ENCODE assay signal across 10 cellular contexts in genomic region chr16:66519974-66520373, GRCh38. TPM values are rescaled to one million over a fixed set of nuclear protein-coding genes. Genes with fewer than 3 reads are reported as not detected.
DNase-seq lines count a peak whose midpoint lies in the region; ATAC-seq and TF ChIP-seq lines count a peak whose summit lies in the region.
"Had no signal": no experiment of that assay in that cellular context is flagged by ENCODE, and none has a peak within 500 bp of the region (broad histone marks: within the 10 kb centered on the region; RNA-seq: fewer than 3 reads in every experiment).

No MANE protein-coding gene starts in this region.

- H3K4me3 ChIP-seq in lower lobe of right lung: no peak overlapping the region
- H3K4me3 ChIP-seq in thoracic aorta: no peak overlapping the region

- peaks cover 97% of the 10 kb centered on the region for H3K4me1 Mint-ChIP-seq in activated naive CD4-positive, alpha-beta T cell treated with anti-CD3 and anti-CD28 coated beads, Interleukin-2, amount 10 ng/mL, durations not matched to agents 7 days and 5 days

- H3K9me3 Mint-ChIP-seq in activated naive CD4-positive, alpha-beta T cell treated with anti-CD3 and anti-CD28 coated beads, Interleukin-2, amount 10 ng/mL, durations not matched to agents 7 days and 5 days: no peaks in the 10 kb centered on the region

- no peaks in the 10 kb centered on the region for H3K9me3 ChIP-seq in lower lobe of right lung
- no peaks in the 10 kb centered on the region for H3K9me3 ChIP-seq in thoracic aorta

- no peak for DNase-seq in activated naive CD4-positive, alpha-beta T cell treated with anti-CD3 and anti-CD28 coated beads, Interleukin-2, amount 10 ng/mL, durations not matched to agents 7 days and 5 days
- no peak for DNase-seq in activated naive CD4-positive, alpha-beta T cell treated with anti-CD3 and anti-CD28 coated beads, Interleukin-2, amount 50 U/mL, for 16 hours
- no peak for DNase-seq in lower lobe of right lung
- no peak for DNase-seq in thoracic aorta (ENCODE audit: low spot score)
- no peak for DNase-seq in NCI-H1048 (lab: John Stamatoyannopoulos, UW)
- DNase-seq: NCI-H1930 had no signal

- CTCF ChIA-PET in activated naive CD4-positive, alpha-beta T cell treated with anti-CD3 and anti-CD28 coated beads, Interleukin-2, amount 10 ng/mL, durations not matched to agents 7 days and 5 days (lab: Charles Lee): interaction anchor here (1.1 to 6.3 kb wide), 2 partner anchors 32 to 88 kb away, joined by 3 to 39 read pairs; partner anchors contain the start of genes CKLF and TK2

- H3K4me1 ChIP-seq in lower lobe of right lung (peaks cover 98% of the 10 kb centered on the region), thoracic aorta (ENCODE audit: control insufficient read depth in 1 of 2, low read depth in 2 of 2) (peaks cover 44 to 77% of the 10 kb centered on the region in 2 donors)

- H3K27me3 ChIP-seq in lower lobe of right lung (ENCODE audit: low read depth) (no peaks in the 10 kb centered on the region), thoracic aorta (replicated peaks; ENCODE audit: insufficient read depth) (no peaks in the 10 kb centered on the region)

- ATAC-seq in lower lobe of right lung (no peak), thoracic aorta (ENCODE audit: insufficient number of reproducible peaks, low FRiP score, low read depth) (no peak), GM19351 (IDR thresholded peaks at IDR 0.05; ENCODE audit: unreplicated experiment) (no peak), HG02852 (IDR thresholded peaks at IDR 0.05; ENCODE audit: unreplicated experiment) (no peak)
- ATAC-seq: esophagus mucosa had no signal

- TF ChIP-seq CTCF in lower lobe of right lung (IDR thresholded peaks at IDR 0.05) (no peak), thoracic aorta (IDR thresholded peaks at IDR 0.05) (no peak)

- H3K27ac Mint-ChIP-seq in activated naive CD4-positive, alpha-beta T cell treated with anti-CD3 and anti-CD28 coated beads, Interleukin-2, amount 10 ng/mL, durations not matched to agents 7 days and 5 days: peak overlapping the region; percentile 70

- H3K36me3 ChIP-seq in lower lobe of right lung (peaks cover 4% of the 10 kb centered on the region), thoracic aorta (no peaks in the 10 kb centered on the region)

- no peak overlapping the region for H3K4me3 Mint-ChIP-seq in activated naive CD4-positive, alpha-beta T cell treated with anti-CD3 and anti-CD28 coated beads, Interleukin-2, amount 10 ng/mL, durations not matched to agents 7 days and 5 days

- H3K27ac ChIP-seq in adipose tissue (ENCODE audit: low read depth, low read length): peak overlapping the region; percentile 68
- H3K27ac ChIP-seq in lower lobe of right lung: peak overlapping the region; percentile 81
- peak overlapping the region; percentile 51 to 76 for H3K27ac ChIP-seq in thoracic aorta

- intact Hi-C loops in lower lobe of right lung (cut with DNase I): no loop called here

- 86 to 95% (median 92%) methylated on average over 6 of the region's 6 CpGs for WGBS in adipose tissue, 3 donors

- peaks cover 2% of the 10 kb centered on the region for H3K36me3 Mint-ChIP-seq in activated naive CD4-positive, alpha-beta T cell treated with anti-CD3 and anti-CD28 coated beads, Interleukin-2, amount 10 ng/mL, durations not matched to agents 7 days and 5 days

- peaks cover 4% of the 10 kb centered on the region for H3K27me3 Mint-ChIP-seq in activated naive CD4-positive, alpha-beta T cell treated with anti-CD3 and anti-CD28 coated beads, Interleukin-2, amount 10 ng/mL, durations not matched to agents 7 days and 5 days

RNA-seq across cellular contexts. Expression of gene TK2, which starts 29.9 kb away (rescaled TPM):
- 10 to 100 TPM; 15.7 to 38.8 (median 37.2) TPM for polyA plus RNA-seq in adipose tissue
- 36.2 TPM for total RNA-seq in lower lobe of right lung
- 10 to 100 TPM; 41.7 to 55.5 TPM for total RNA-seq in thoracic aorta

RNA-seq across cellular contexts. Expression of gene CKLF, which starts 32.4 kb away (rescaled TPM):
- polyA plus RNA-seq in adipose tissue: 10 to 100 TPM; 18.7 to 60.9 (median 46.2) TPM
- total RNA-seq in lower lobe of right lung (64.9 TPM), thoracic aorta (10 to 100 TPM; 23.4 to 39.8 TPM)

RNA-seq across cellular contexts. Expression of gene CMTM1, which starts 46.3 kb away (rescaled TPM):
- polyA plus RNA-seq in adipose tissue: under 1 TPM; 0.21 to 0.67 (median 0.45) TPM
- total RNA-seq in lower lobe of right lung (8.1 TPM), thoracic aorta (1 to 10 TPM in 1 of 2 donors, under 1 TPM in 1; 0.81 to 7.5 TPM)

RNA-seq across cellular contexts. Expression of gene CMTM2, which starts 59.3 kb away (rescaled TPM):
- 1 to 10 TPM in 2 of 3 donors, under 1 TPM in 1; 0.16 to 8.0 (median 3.8) TPM for polyA plus RNA-seq in adipose tissue
- total RNA-seq in lower lobe of right lung (4.0 TPM), thoracic aorta (1 to 10 TPM in 1 of 2 donors, not detected in 1; 1.7 TPM)
- total RNA-seq: esophagus mucosa had no signal
